In the genomic region with DNA sequence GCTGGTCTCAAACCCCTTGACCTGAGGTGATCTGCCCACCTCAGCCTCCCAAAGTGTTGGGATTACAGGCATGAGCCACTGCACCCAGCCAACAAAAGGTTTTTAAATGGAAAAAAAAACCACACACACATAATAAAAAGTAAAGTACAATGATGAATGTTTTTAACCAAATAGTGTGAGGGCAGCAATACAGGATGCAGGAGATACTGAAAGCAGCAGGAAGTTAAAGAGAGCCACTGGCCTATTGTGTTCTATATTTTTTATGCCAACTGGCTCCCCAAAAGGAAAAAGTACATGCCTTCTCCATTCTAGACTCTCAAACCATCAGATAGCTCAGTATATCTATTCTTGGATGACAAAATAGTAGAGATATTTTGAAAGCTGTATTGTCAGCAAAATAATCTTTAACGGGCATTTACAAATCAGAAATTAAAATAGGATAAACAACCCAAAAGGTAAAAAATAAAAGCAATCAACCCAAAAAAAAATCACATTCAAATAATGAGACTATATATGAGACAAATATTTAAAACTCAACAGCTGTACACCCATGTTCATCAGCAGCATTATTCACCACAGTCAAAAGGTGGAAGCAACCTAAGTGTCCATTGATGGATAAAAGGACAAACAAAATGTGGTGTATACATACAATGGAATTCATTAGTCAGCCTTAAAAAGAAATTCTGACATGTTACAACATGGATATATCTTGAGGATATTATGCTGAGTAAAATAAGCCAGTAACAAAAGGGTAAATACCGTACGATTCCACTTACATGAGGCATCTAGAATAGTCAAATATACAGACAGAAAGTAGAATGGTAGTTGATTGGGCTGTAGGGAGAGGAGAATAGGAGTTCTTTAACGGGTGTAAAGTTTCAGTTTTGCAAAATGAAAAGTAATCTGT, we compare ENCODE assay signal across 22 cellular contexts.
"Had no signal": no experiment of that assay in that cellular context is flagged by ENCODE, and none has a peak within 500 bp of the region (broad histone marks: within the 10 kb centered on the region; RNA-seq: fewer than 3 reads in every experiment).

No MANE protein-coding gene starts in this region.

- H3K27ac Mint-ChIP-seq: activated CD8-positive, alpha-beta T cell treated with anti-CD3 and anti-CD28 coated beads, Interleukin-2, amount 10 ng/mL, durations not matched to agents 7 days and 5 days; activated T-cell treated with anti-CD3 and anti-CD28 coated beads, Interleukin-2, amount 50 U/mL, for 24 hours; dendritic cell treated with granulocyte-macrophage colony-stimulating factor and Interleukin-4, amounts not matched to agents 40 ng/mL and 50 ng/mL, for 4 days; stimulated activated naive B cell treated with anti-CD40 and anti-IgM and Interleukin-4, amounts not matched to agents 10 μg/mL and 1 μg/mL and 100 μg/mL, for 72 hours; T-helper 2 cell treated with Interferon-gamma antibody and Interleukin-4, amounts not matched to agents 5 μg/mL and 100 μg/mL, for 36 hours had no signal

- H3K4me3 ChIP-seq: heart right ventricle, lower lobe of right lung, vagina had no signal

- H3K4me1 Mint-ChIP-seq: naive B cell; neural crest cell; stimulated activated naive B cell treated with anti-CD40 and anti-IgM and Interleukin-4, amounts not matched to agents 10 μg/mL and 1 μg/mL and 100 μg/mL, for 72 hours had no signal

- H3K27me3 Mint-ChIP-seq: activated T-cell treated with anti-CD3 and anti-CD28 coated beads, Interleukin-2, amount 50 U/mL, for 24 hours; dendritic cell treated with granulocyte-macrophage colony-stimulating factor and Interleukin-4, amounts not matched to agents 40 ng/mL and 50 ng/mL, for 4 days; naive B cell; stimulated activated naive B cell treated with anti-CD40 and anti-IgM and Interleukin-4, amounts not matched to agents 10 μg/mL and 1 μg/mL and 100 μg/mL, for 72 hours had no signal

- H3K4me3 Mint-ChIP-seq: activated CD8-positive, alpha-beta T cell treated with anti-CD3 and anti-CD28 coated beads, Interleukin-2, amount 10 ng/mL, durations not matched to agents 7 days and 5 days; activated T-cell treated with anti-CD3 and anti-CD28 coated beads, Interleukin-2, amount 50 U/mL, for 24 hours; dendritic cell treated with granulocyte-macrophage colony-stimulating factor and Interleukin-4, amounts not matched to agents 40 ng/mL and 50 ng/mL, for 4 days; naive B cell; neural crest cell; stimulated activated naive B cell treated with anti-CD40 and anti-IgM and Interleukin-4, amounts not matched to agents 10 μg/mL and 1 μg/mL and 100 μg/mL, for 72 hours; T-helper 2 cell treated with Interferon-gamma antibody and Interleukin-4, amounts not matched to agents 5 μg/mL and 100 μg/mL, for 36 hours had no signal

- ATAC-seq: activated CD4-positive, CD25-positive, alpha-beta regulatory T cell treated with anti-CD3 and anti-CD28 coated beads, Interleukin-2, amount 50 U/mL, for 24 hours; activated CD8-positive, alpha-beta T cell treated with anti-CD3 and anti-CD28 coated beads, Interleukin-2, amount 10 ng/mL, durations not matched to agents 7 days and 5 days; heart right ventricle; left lobe of liver; lower lobe of right lung; sciatic nerve; stimulated activated naive B cell treated with anti-CD40 and anti-IgM and Interleukin-4, amounts not matched to agents 10 μg/mL and 1 μg/mL and 100 μg/mL, for 72 hours had no signal

- H3K9me3 ChIP-seq: heart right ventricle, lower lobe of right lung, vagina had no signal

- H3K4me1 ChIP-seq: heart right ventricle, lower lobe of right lung, vagina had no signal

- FAIRE-seq: small intestine had no signal

- H3K27ac ChIP-seq: heart right ventricle, lower lobe of right lung, vagina, VCaP had no signal

- DNase-seq: activated CD4-positive, alpha-beta T cell treated with anti-CD3 and anti-CD28 coated beads, Interleukin-2, amount 50 U/mL, for 1 hour; activated CD8-positive, alpha-beta T cell treated with anti-CD3 and anti-CD28 coated beads, Interleukin-2, amount 10 ng/mL, durations not matched to agents 7 days and 5 days; activated naive CD4-positive, alpha-beta T cell treated with Interleukin-2 at 50 U/mL for 16 hours; activated T-cell treated with anti-CD3 and anti-CD28 coated beads, Interleukin-2, amount 50 U/mL, for 24 hours; effector memory CD4-positive, alpha-beta T cell; heart right ventricle; islet precursor cell; lower lobe of right lung; naive B cell; posterior cingulate gyrus; small intestine; stimulated activated CD4-positive, alpha-beta T cell treated with anti-CD3 and anti-CD28 coated beads, Interleukin-15, amount 100 ng/mL, for 24 hours; stimulated activated naive B cell treated with anti-CD40 and anti-IgM and Interleukin-4, amounts not matched to agents 10 μg/mL and 1 μg/mL and 100 μg/mL, for 72 hours; trophoblast cell had no signal

- H3K9me3 Mint-ChIP-seq: activated T-cell treated with anti-CD3 and anti-CD28 coated beads, Interleukin-2, amount 50 U/mL, for 24 hours; dendritic cell treated with granulocyte-macrophage colony-stimulating factor and Interleukin-4, amounts not matched to agents 40 ng/mL and 50 ng/mL, for 4 days; naive B cell; neural crest cell; stimulated activated naive B cell treated with anti-CD40 and anti-IgM and Interleukin-4, amounts not matched to agents 10 μg/mL and 1 μg/mL and 100 μg/mL, for 72 hours; T-helper 2 cell treated with Interferon-gamma antibody and Interleukin-4, amounts not matched to agents 5 μg/mL and 100 μg/mL, for 36 hours had no signal

- H3K27me3 ChIP-seq: heart right ventricle, vagina had no signal
